Comparison of ENCODE assay signal across 8 cellular contexts in genomic region chr10:74189999-74190421, GRCh38. TPM values are rescaled to one million over a fixed set of nuclear protein-coding genes. Genes with fewer than 3 reads are reported as not detected.
DNase-seq lines count a peak whose midpoint lies in the region; ATAC-seq and TF ChIP-seq lines count a peak whose summit lies in the region.

No MANE protein-coding gene starts in this region.

- no peaks in the 10 kb centered on the region for H3K36me3 ChIP-seq in subcutaneous abdominal adipose tissue (ENCODE audit: control insufficient read depth in 5 of 5, insufficient read depth in 5 of 5, low read length in 5 of 5)

- no peaks in the 10 kb centered on the region for H3K27me3 ChIP-seq in subcutaneous abdominal adipose tissue (ENCODE audit: control insufficient read depth in 5 of 5, insufficient read depth in 4 of 5, low read length in 5 of 5)

- H3K4me1 ChIP-seq in subcutaneous abdominal adipose tissue (ENCODE audit: control insufficient read depth in 5 of 5, insufficient read depth in 5 of 5, low read length in 5 of 5), result peaks cover 3 to 34% (median 18%) of the 10 kb centered on the region in 5 donors

- TF ChIP-seq CTCF in LNCaP clone FGC (IDR thresholded peaks at IDR 0.05; ENCODE audit: control insufficient read depth, extremely low read depth, insufficient read depth), result no peak

- H3K36me3 Mint-ChIP-seq in activated T-helper 17 cell treated with anti-CD3 and anti-CD28 coated beads, Interleukin-2, amount 50 U/mL, for 72 hours (ENCODE audit: low read depth), result peaks cover 10% of the 10 kb centered on the region

- H3K4me1 Mint-ChIP-seq in activated T-helper 17 cell treated with anti-CD3 and anti-CD28 coated beads, Interleukin-2, amount 50 U/mL, for 72 hours, result peaks cover 43% of the 10 kb centered on the region

- H3K27ac ChIP-seq in subcutaneous abdominal adipose tissue (ENCODE audit: low read depth, low read length) (peak overlapping the region; percentile 94), caudate nucleus (ENCODE audit: low read depth, low read length) (no peak overlapping the region)

- ATAC-seq in GM21528 (IDR thresholded peaks at IDR 0.05; ENCODE audit: low FRiP score, unreplicated experiment), result peak; percentile 75
- peak; percentile 83 for ATAC-seq in activated T-helper 17 cell treated with anti-CD3 and anti-CD28 coated beads, Interleukin-2, amount 50 U/mL, for 72 hours (replicated peaks)

- peak overlapping the region; percentile 98 for H3K27ac Mint-ChIP-seq in activated T-helper 17 cell treated with anti-CD3 and anti-CD28 coated beads, Interleukin-2, amount 50 U/mL, for 72 hours

- H3K4me3 ChIP-seq in LNCaP clone FGC (ENCODE audit: low read depth, low read length) (peak overlapping the region; percentile 39), subcutaneous abdominal adipose tissue (ENCODE audit: low read depth in 1 of 5, low read length in 5 of 5) (peak overlapping the region in 3 of 5 donors; percentile 16 to 53 (median 37))

- no peaks in the 10 kb centered on the region for H3K27me3 Mint-ChIP-seq in activated T-helper 17 cell treated with anti-CD3 and anti-CD28 coated beads, Interleukin-2, amount 50 U/mL, for 72 hours

- H3K9me3 Mint-ChIP-seq in activated T-helper 17 cell treated with anti-CD3 and anti-CD28 coated beads, Interleukin-2, amount 50 U/mL, for 72 hours, result no peaks in the 10 kb centered on the region

- H3K4me3 Mint-ChIP-seq in activated T-helper 17 cell treated with anti-CD3 and anti-CD28 coated beads, Interleukin-2, amount 50 U/mL, for 72 hours, result peak overlapping the region; percentile 84

- peak overlapping the region in 1 of 5 donors; percentile 62 for H3K9ac ChIP-seq in subcutaneous abdominal adipose tissue (ENCODE audit: low read length in 5 of 5)

- peak; percentile 98 for DNase-seq in EH (ENCODE audit: low read depth)
- DNase-seq in LNCaP clone FGC (ENCODE audit: low read depth), result peak; percentile 87
- peak; percentile 29 for DNase-seq in hepatic stellate cell (ENCODE audit: low spot score)
- DNase-seq in caudate nucleus (lab: John Stamatoyannopoulos, UW), result no peak
- no peak for DNase-seq in NCI-H2171 (lab: John Stamatoyannopoulos, UW)

- no peaks in the 10 kb centered on the region for H3K9me3 ChIP-seq in subcutaneous abdominal adipose tissue (ENCODE audit: control insufficient read depth in 5 of 5, low read length in 5 of 5)

RNA-seq across cellular contexts. Expression of gene ADK, which starts 39.0 kb away (rescaled TPM):
- 10 to 100 TPM; 51.4 to 72.1 TPM for total RNA-seq in activated T-helper 17 cell treated with anti-CD3 and anti-CD28 coated beads, Interleukin-2, amount 50 U/mL, for 72 hours

RNA-seq across cellular contexts. Expression of gene AP3M1, which starts 39.4 kb away (rescaled TPM):
- total RNA-seq in activated T-helper 17 cell treated with anti-CD3 and anti-CD28 coated beads, Interleukin-2, amount 50 U/mL, for 72 hours, result 10 to 100 TPM; 32.5 to 55.0 TPM

Comparison
In these comparisons a context has a peak if more than half of its experiments do, and no peak if none do; other contexts are left out.
1. DNase-seq: peak in EH (single experiment), LNCaP clone FGC (single experiment) and hepatic stellate cell (single experiment); none in caudate nucleus (0 of 61) and NCI-H2171 (single experiment).